In the genomic region with DNA sequence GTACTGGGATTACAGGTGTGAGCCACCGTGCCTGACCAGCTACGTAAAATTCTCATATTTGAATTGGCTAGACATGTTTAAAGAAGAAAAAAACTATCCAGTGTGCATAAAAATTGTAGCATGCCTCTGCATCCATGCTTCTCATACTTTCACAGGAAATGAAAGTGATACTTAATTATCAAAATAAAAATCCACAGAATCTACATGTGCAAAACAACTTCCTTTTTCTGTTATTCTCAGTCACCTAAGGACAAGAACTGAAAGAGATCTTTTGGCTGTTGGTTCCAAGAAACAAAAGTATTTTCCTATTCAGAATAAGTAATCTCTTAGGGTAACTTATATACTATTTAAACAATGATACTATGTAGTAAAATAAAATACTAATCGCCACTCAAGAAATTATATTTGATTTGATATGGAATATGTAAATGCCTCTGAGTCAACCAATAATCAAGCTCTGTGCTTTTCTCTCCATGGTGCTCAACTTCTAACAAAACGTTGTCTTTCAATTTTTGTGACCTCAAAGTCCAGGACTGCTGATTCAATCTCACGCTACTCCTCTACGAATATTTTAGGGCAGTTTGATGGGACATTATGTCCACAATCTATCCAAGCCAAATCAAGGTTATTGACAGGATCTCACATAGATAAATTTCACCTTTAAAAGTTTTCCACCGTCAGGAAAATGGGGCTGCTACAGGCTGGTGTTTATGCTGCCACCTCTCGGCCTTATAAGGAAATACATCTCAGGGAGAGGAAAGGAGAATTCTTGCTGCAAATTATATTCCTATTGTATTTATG, we compare ENCODE assay signal across 8 cellular contexts.
DNase-seq lines count a peak whose midpoint lies in the region; ATAC-seq and TF ChIP-seq lines count a peak whose summit lies in the region.

No MANE protein-coding gene starts in this region.

- TF ChIP-seq CTCF in H9 (conservative IDR thresholded peaks at IDR 0.05), result peak; percentile 90

- H3K4me3 Mint-ChIP-seq in H9, result no peak overlapping the region
- H3K4me3 Mint-ChIP-seq in activated CD4-positive, alpha-beta memory T cell treated with anti-CD3 and anti-CD28 coated beads, Interleukin-2, amount 10 ng/mL, durations not matched to agents 7 days and 5 days, result peak overlapping the region; percentile 10
- H3K4me3 Mint-ChIP-seq in stimulated activated naive CD8-positive, alpha-beta T cell treated with anti-CD3 and anti-CD28 coated beads, Interleukin-15, amount 100 ng/mL, for 72 hours, result peak overlapping the region; percentile 67 to 68

- H3K9me3 ChIP-seq in H9 (ENCODE audit: control insufficient read depth, low read depth, low read length), result no peaks in the 10 kb centered on the region

- CTCF ChIA-PET in activated CD4-positive, alpha-beta memory T cell treated with anti-CD3 and anti-CD28 coated beads, Interleukin-2, amount 10 ng/mL, durations not matched to agents 7 days and 5 days (lab: Charles Lee), result interaction anchor here (0.7 to 1.7 kb wide), 6 partner anchors 13 to 209 kb away, joined by 3 to 4 read pairs (median 3); no protein-coding TSS in a partner anchor

- no peak overlapping the region for H3K9ac ChIP-seq in H9 (ENCODE audit: extremely low read depth, insufficient read length, low read length)

- H3K14ac ChIP-seq in H9 (ENCODE audit: insufficient read depth, low read length), result no peak overlapping the region

- no peak overlapping the region for H4K91ac ChIP-seq in H9 (ENCODE audit: insufficient read length, low read depth, low read length)

- POLR2A ChIA-PET in activated CD4-positive, alpha-beta memory T cell treated with anti-CD3 and anti-CD28 coated beads, Interleukin-2, amount 10 ng/mL, durations not matched to agents 7 days and 5 days (lab: Charles Lee), result no interaction called here

- no peaks in the 10 kb centered on the region for H3K79me1 ChIP-seq in H9 (ENCODE audit: insufficient read depth, low read depth, low read length, poor library complexity, severe bottlenecking)

- H3K56ac ChIP-seq in H9 (ENCODE audit: insufficient read length, low read depth, low read length), result no peak overlapping the region

- no peaks in the 10 kb centered on the region for H3K9me3 Mint-ChIP-seq in H9
- no peaks in the 10 kb centered on the region for H3K9me3 Mint-ChIP-seq in activated CD4-positive, alpha-beta memory T cell treated with anti-CD3 and anti-CD28 coated beads, Interleukin-2, amount 10 ng/mL, durations not matched to agents 7 days and 5 days
- no peaks in the 10 kb centered on the region for H3K9me3 Mint-ChIP-seq in stimulated activated naive CD8-positive, alpha-beta T cell treated with anti-CD3 and anti-CD28 coated beads, Interleukin-15, amount 100 ng/mL, for 72 hours

- no peaks in the 10 kb centered on the region for H4K20me1 ChIP-seq in H9 (ENCODE audit: control insufficient read depth, insufficient read depth, insufficient read length)

- ATAC-seq in stimulated activated naive CD8-positive, alpha-beta T cell treated with anti-CD3 and anti-CD28 coated beads, Interleukin-15, amount 100 ng/mL, for 72 hours, result peak; percentile 37

- DNase-seq in A172 (ENCODE audit: low spot score) (peak; percentile 32), DMS53 (lab: John Stamatoyannopoulos, UW) (peak; percentile 73), H9 (no peak), NCI-H2029 treated with DMSO at 0.1 percent for 48 hours (lab: John Stamatoyannopoulos, UW) (peak; percentile 12), glomerular endothelial cell (ENCODE audit: extremely low read depth, low read depth, low spot score) (peak; percentile 25), activated gamma-delta T cell treated with Interleukin-2 at 50 U/mL for 16 hours (no peak)
- no peak for DNase-seq in activated CD4-positive, alpha-beta memory T cell treated with anti-CD3 and anti-CD28 coated beads, Interleukin-2, amount 10 ng/mL, durations not matched to agents 7 days and 5 days
- peak in 1 of 2 donors; percentile 20 for DNase-seq in stimulated activated naive CD8-positive, alpha-beta T cell treated with anti-CD3 and anti-CD28 coated beads, Interleukin-15, amount 100 ng/mL, for 72 hours

- H3K18ac ChIP-seq in H9 (ENCODE audit: insufficient read length, low read depth, low read length), result no peak overlapping the region

- H3K4me1 ChIP-seq in H9 (ENCODE audit: insufficient read depth, low read length), result no peaks in the 10 kb centered on the region

- H2BK120ac ChIP-seq in H9 (ENCODE audit: low read depth, low read length, poor library complexity, severe bottlenecking), result no peak overlapping the region

- no peak overlapping the region for H3K4ac ChIP-seq in H9 (ENCODE audit: low read depth, low read length)

- peaks cover 7% of the 10 kb centered on the region for H3K23me2 ChIP-seq in H9 (ENCODE audit: insufficient read length, low read depth, low read length, poor library complexity, severe bottlenecking)

- H3K36me3 Mint-ChIP-seq in H9 (ENCODE audit: insufficient read depth in 1 of 3, low read depth in 3 of 3), result no peaks in the 10 kb centered on the region
- H3K36me3 Mint-ChIP-seq in activated CD4-positive, alpha-beta memory T cell treated with anti-CD3 and anti-CD28 coated beads, Interleukin-2, amount 10 ng/mL, durations not matched to agents 7 days and 5 days (ENCODE audit: low read depth), result no peaks in the 10 kb centered on the region

- H3T11ph ChIP-seq in H9 (ENCODE audit: low read length), result no peak overlapping the region

- no peak overlapping the region for H2BK15ac ChIP-seq in H9 (ENCODE audit: low read depth, low read length)

- no peak overlapping the region for H4K5ac ChIP-seq in H9 (ENCODE audit: insufficient read length, low read depth, low read length)

- no peaks in the 10 kb centered on the region for H3K79me2 ChIP-seq in H9 (ENCODE audit: insufficient read depth, low read length)

- no peak overlapping the region for H2BK12ac ChIP-seq in H9 (ENCODE audit: insufficient read length, low read depth, low read length)

- H3K27me3 ChIP-seq in H9 (ENCODE audit: insufficient read depth, low read length), result no peaks in the 10 kb centered on the region; the same call in 1 of the 2 replicates

- no peak overlapping the region for H3K23ac ChIP-seq in H9 (ENCODE audit: insufficient read length, low read depth, low read length)

- H2AFZ ChIP-seq in H9 (ENCODE audit: low read length), result no peak overlapping the region

- no peak overlapping the region for H3K27ac Mint-ChIP-seq in H9
- no peak overlapping the region for H3K27ac Mint-ChIP-seq in activated CD4-positive, alpha-beta memory T cell treated with anti-CD3 and anti-CD28 coated beads, Interleukin-2, amount 10 ng/mL, durations not matched to agents 7 days and 5 days
- H3K27ac Mint-ChIP-seq in stimulated activated naive CD8-positive, alpha-beta T cell treated with anti-CD3 and anti-CD28 coated beads, Interleukin-15, amount 100 ng/mL, for 72 hours, result peak overlapping the region in 1 of 2 donors; percentile 77

- H3K4me2 ChIP-seq in H9 (ENCODE audit: insufficient read depth, insufficient read length, low read length), result no peak overlapping the region

- no peak overlapping the region for H2BK20ac ChIP-seq in H9 (ENCODE audit: low read depth, low read length, poor library complexity, severe bottlenecking)

- WGBS in H9 (ENCODE audit: extremely low coverage, insufficient read length, low lambda C conversion rate), result no CpG with 5 or more reads among the region's 8 CpGs

- no peak overlapping the region for H2BK5ac ChIP-seq in H9 (ENCODE audit: insufficient read length, low read length)

- H3K27me3 Mint-ChIP-seq in H9 (ENCODE audit: low read depth), result peaks cover 20% of the 10 kb centered on the region
- peaks cover 15% of the 10 kb centered on the region for H3K27me3 Mint-ChIP-seq in activated CD4-positive, alpha-beta memory T cell treated with anti-CD3 and anti-CD28 coated beads, Interleukin-2, amount 10 ng/mL, durations not matched to agents 7 days and 5 days
- peaks cover 7% of the 10 kb centered on the region for H3K27me3 Mint-ChIP-seq in stimulated activated naive CD8-positive, alpha-beta T cell treated with anti-CD3 and anti-CD28 coated beads, Interleukin-15, amount 100 ng/mL, for 72 hours

- no peak overlapping the region for H3K27ac ChIP-seq in H9 (ENCODE audit: insufficient read length, low read depth, low read length)

- H4K8ac ChIP-seq in H9 (replicated peaks; ENCODE audit: insufficient read length, low read depth, low read length), result no peak overlapping the region

- H3K4me1 Mint-ChIP-seq in H9, result peaks cover 23 to 24% of the 10 kb centered on the region in 2 experiments
- H3K4me1 Mint-ChIP-seq in activated CD4-positive, alpha-beta memory T cell treated with anti-CD3 and anti-CD28 coated beads, Interleukin-2, amount 10 ng/mL, durations not matched to agents 7 days and 5 days, result peaks cover 18% of the 10 kb centered on the region
- H3K4me1 Mint-ChIP-seq in stimulated activated naive CD8-positive, alpha-beta T cell treated with anti-CD3 and anti-CD28 coated beads, Interleukin-15, amount 100 ng/mL, for 72 hours, result peaks cover 30% of the 10 kb centered on the region

- no peak overlapping the region for H2AK5ac ChIP-seq in H9 (ENCODE audit: insufficient read length, low read length)

Comparison
In these comparisons a context has a peak if more than half of its experiments do, and no peak if none do; other contexts are left out.
1. DNase-seq: peak in A172 (single experiment), DMS53 (single experiment), NCI-H2029 treated with DMSO at 0.1 percent for 48 hours (single experiment) and glomerular endothelial cell (single experiment); none in H9 (single experiment), activated CD4-positive, alpha-beta memory T cell treated with anti-CD3 and anti-CD28 coated beads, Interleukin-2, amount 10 ng/mL, durations not matched to agents 7 days and 5 days (single experiment) and activated gamma-delta T cell treated with Interleukin-2 at 50 U/mL for 16 hours (single experiment).
2. H3K4me3 Mint-ChIP-seq: peak in activated CD4-positive, alpha-beta memory T cell treated with anti-CD3 and anti-CD28 coated beads, Interleukin-2, amount 10 ng/mL, durations not matched to agents 7 days and 5 days (single experiment) and stimulated activated naive CD8-positive, alpha-beta T cell treated with anti-CD3 and anti-CD28 coated beads, Interleukin-15, amount 100 ng/mL, for 72 hours (2 of 2); none in H9 (0 of 2).